Comparison of ENCODE assay signal across 10 cellular contexts in genomic region chr13:52739468-52740071, GRCh38. TPM values are rescaled to one million over a fixed set of nuclear protein-coding genes. Genes with fewer than 3 reads are reported as not detected.
DNase-seq lines count a peak whose midpoint lies in the region; FAIRE-seq and TF ChIP-seq lines count a peak whose summit lies in the region.
"Had no signal": no experiment of that assay in that cellular context is flagged by ENCODE, and none has a peak within 500 bp of the region (broad histone marks: within the 10 kb centered on the region; RNA-seq: fewer than 3 reads in every experiment).

TSS of gene CNMD (minus strand) at chr13:52739820. CDS start at chr13:52739701, 119 bp downstream.

- H3K4me3 ChIP-seq in BE2C (ENCODE audit: low read depth, low read length) (peak within 1 kb of the TSS; percentile 16; the same call in 1 of the 2 replicates), NT2/D1 (ENCODE audit: insufficient read length, low read depth) (peak within 1 kb of the TSS; percentile 55), fibroblast of pulmonary artery (replicated peaks; ENCODE audit: low read depth, low read length) (peak within 1 kb of the TSS; percentile 25), parathyroid adenoma (ENCODE audit: low read depth, low read length) (no peak within 1 kb of the TSS)

- H3K36me3 ChIP-seq in BE2C, result no peaks in the 10 kb centered on the region
- H3K36me3 ChIP-seq in NT2/D1 (ENCODE audit: insufficient read depth, insufficient read length, low read length), result no peaks in the 10 kb centered on the region
- H3K36me3 ChIP-seq in parathyroid adenoma (ENCODE audit: control insufficient read depth, insufficient read depth, low read length), result no peaks in the 10 kb centered on the region

- no peak for FAIRE-seq in H54 (lab: Jason Lieb, UNC)

- H2AFZ ChIP-seq in parathyroid adenoma, result no peak within 1 kb of the TSS

- H3K9me3 ChIP-seq in BE2C (no peaks in the 10 kb centered on the region), NT2/D1 (ENCODE audit: insufficient read depth, low read length) (no peaks in the 10 kb centered on the region), parathyroid adenoma (ENCODE audit: control insufficient read depth, low read length) (no peaks in the 10 kb centered on the region)

- H3K4me2 ChIP-seq in parathyroid adenoma (ENCODE audit: low read length), result peak within 1 kb of the TSS; percentile 25

- DNase-seq in BE2C (no peak), NT2/D1 (ENCODE audit: low read depth, low spot score) (no peak), fibroblast of pulmonary artery (ENCODE audit: low read depth) (no peak), NAMALWA (ENCODE audit: low spot score) (no peak), H54 (ENCODE audit: insufficient read length, low spot score) (no peak), SW 1271 (lab: John Stamatoyannopoulos, UW) (no peak)
- DNase-seq in activated CD4-positive, alpha-beta T cell treated with anti-CD3 and anti-CD28 coated beads, Interleukin-2, amount 50 U/mL, for 1 hour, result no peak
- DNase-seq: DMS79 treated with DMSO at 0.1 percent for 48 hours, NCI-H1694 had no signal

- H3K4me1 ChIP-seq in BE2C (no peaks in the 10 kb centered on the region), NT2/D1 (ENCODE audit: insufficient read depth, insufficient read length) (no peaks in the 10 kb centered on the region), parathyroid adenoma (no peaks in the 10 kb centered on the region)

- H3K9ac ChIP-seq in NT2/D1 (ENCODE audit: insufficient read length, low read depth), result peak within 1 kb of the TSS; percentile 56
- H3K9ac ChIP-seq in parathyroid adenoma, result no peak within 1 kb of the TSS

- H3K27ac ChIP-seq in parathyroid adenoma, result no peak within 1 kb of the TSS

- TF ChIP-seq CTCF in BE2C (IDR thresholded peaks at IDR 0.05; ENCODE audit: low read depth, low read length) (no peak), fibroblast of pulmonary artery (IDR thresholded peaks at IDR 0.05; ENCODE audit: low read length, missing control alignments) (no peak), parathyroid adenoma (IDR thresholded peaks at IDR 0.05) (no peak)

- TF ChIP-seq POLR2A in H54 (IDR thresholded peaks at IDR 0.05; ENCODE audit: low read depth, low read length), result no peak

- H3K27me3 ChIP-seq in BE2C (0 out of 2 replicates have a peak, but pooled peaks cover 6% of the 10 kb centered on the region), NT2/D1 (ENCODE audit: insufficient read depth, insufficient read length) (no peaks in the 10 kb centered on the region), parathyroid adenoma (ENCODE audit: control insufficient read depth, insufficient read depth, low read length) (peaks cover 5% of the 10 kb centered on the region)

- no peaks in the 10 kb centered on the region for H3K79me2 ChIP-seq in parathyroid adenoma

RNA-seq across cellular contexts. Expression of gene CNMD, which starts in this region (rescaled TPM):
- polyA plus RNA-seq in BE2C (2012; ENCODE audit: insufficient read depth, insufficient read length, low read depth), result not detected
